Comparison of ENCODE assay signal across 8 cellular contexts in genomic region chr1:48093696-48094518, GRCh38.
DNase-seq lines count a peak whose midpoint lies in the region; ATAC-seq, FAIRE-seq and TF ChIP-seq lines count a peak whose summit lies in the region.

No MANE protein-coding gene starts in this region.

- ATAC-seq in GM19324 (IDR thresholded peaks at IDR 0.05; ENCODE audit: low FRiP score, unreplicated experiment) (peak; percentile 93), HG03442 (IDR thresholded peaks at IDR 0.05; ENCODE audit: unreplicated experiment) (peak; percentile 97)
- ATAC-seq in naive thymus-derived CD8-positive, alpha-beta T cell = peak; percentile 87 to 91

- H3K4ac ChIP-seq in H1 (replicated peaks; ENCODE audit: insufficient read length, low read depth, low read length) = no peak overlapping the region

- FAIRE-seq in H1 (lab: Jason Lieb, UNC) = peak; percentile 79

- WGBS in H1 (ENCODE audit: extremely low coverage in 1 of 2, insufficient coverage in 1 of 2, insufficient read length in 1 of 2, insufficient replicate concordance in 2 of 2, low coverage in 1 of 2, low lambda C conversion rate in 2 of 2, missing lambda C conversion rate in 1 of 2), 2 experiments = 55% methylated on average over 24 of the region's 24 CpGs; no CpG with 5 or more reads in 1 of the 2 experiments

- H3K27me3 Mint-ChIP-seq in activated CD4-positive, alpha-beta memory T cell treated with anti-CD3 and anti-CD28 coated beads for 36 hours = peaks cover 44% of the 10 kb centered on the region
- peaks cover 31 to 84% (median 52%) of the 10 kb centered on the region in 5 donors for H3K27me3 Mint-ChIP-seq in naive thymus-derived CD8-positive, alpha-beta T cell
- peaks cover 69% of the 10 kb centered on the region for H3K27me3 Mint-ChIP-seq in stimulated activated naive CD8-positive, alpha-beta T cell treated with anti-CD3 and anti-CD28 coated beads, Interleukin-15, Interleukin-2, amounts not matched to agents 100 ng/mL and 50 ng/mL, for 24 hours

- peak overlapping the region in 1 of 4 experiments; percentile 42; a peak in 1 of 8 replicates for H3K4me3 ChIP-seq in H1 (ENCODE audit: extremely low read depth in 1 of 4, insufficient read depth in 2 of 4, low read depth in 3 of 4, low read length in 4 of 4)

- intact Hi-C loops in activated CD4-positive, alpha-beta memory T cell treated with anti-CD3 and anti-CD28 coated beads for 36 hours (cut with micrococcal nuclease) = loop anchor here (1.0 to 5.0 kb wide), 3 partner anchors 108 to 403 kb away; no protein-coding TSS in a partner anchor

- peak overlapping the region; percentile 96; the same call in 1 of the 2 replicates for H2AFZ ChIP-seq in H1 (ENCODE audit: low read length)

- H3K56ac ChIP-seq in H1 (replicated peaks; ENCODE audit: insufficient read length, low read depth, low read length) = no peak overlapping the region

- CTCF ChIA-PET in activated CD4-positive, alpha-beta memory T cell treated with anti-CD3 and anti-CD28 coated beads for 36 hours (lab: Charles Lee) = interaction anchor here (0.7 to 1.8 kb wide), 11 partner anchors 11 to 145 kb away, joined by 3 to 24 read pairs (median 4); partner anchors contain the start of gene TRABD2B
- CTCF ChIA-PET in H1 (lab: Charles Lee; ENCODE audit: partially characterized antibody) = interaction anchor here (0.6 to 3.3 kb wide), 42 partner anchors 9 to 1778 kb away, joined by 3 to 23 read pairs (median 4); partner anchors contain the start of gene TRABD2B

- no peak overlapping the region for H2BK15ac ChIP-seq in H1 (ENCODE audit: low read length)

- no peaks in the 10 kb centered on the region for H3K9me3 Mint-ChIP-seq in activated CD4-positive, alpha-beta memory T cell treated with anti-CD3 and anti-CD28 coated beads for 36 hours
- peaks cover 0 to 4% (median 0%) of the 10 kb centered on the region in 9 donors for H3K9me3 Mint-ChIP-seq in naive thymus-derived CD8-positive, alpha-beta T cell
- H3K9me3 Mint-ChIP-seq in stimulated activated naive CD8-positive, alpha-beta T cell treated with anti-CD3 and anti-CD28 coated beads, Interleukin-15, Interleukin-2, amounts not matched to agents 100 ng/mL and 50 ng/mL, for 24 hours = no peaks in the 10 kb centered on the region

- H3K9me3 ChIP-seq in H1 (ENCODE audit: insufficient read depth in 2 of 2, low read depth in 1 of 2, low read length in 1 of 2) = peaks cover 0 to 2% of the 10 kb centered on the region in 2 experiments; a peak in 1 of 4 replicates

- TF ChIP-seq EP300 in H1 (IDR thresholded peaks at IDR 0.05; ENCODE audit: borderline replicate concordance in 1 of 2, low read depth in 2 of 2, low read length in 2 of 2) = no peak

- no peaks in the 10 kb centered on the region for H4K20me1 ChIP-seq in H1 (replicated peaks in 1 of 2; ENCODE audit: control insufficient read depth in 1 of 2, insufficient read depth in 2 of 2, low read length in 2 of 2)

- H2BK20ac ChIP-seq in H1 (ENCODE audit: low read length) = no peak overlapping the region

- no peak overlapping the region for H3K27ac Mint-ChIP-seq in activated CD4-positive, alpha-beta memory T cell treated with anti-CD3 and anti-CD28 coated beads for 36 hours
- peak overlapping the region in 1 of 10 donors; percentile 49 for H3K27ac Mint-ChIP-seq in naive thymus-derived CD8-positive, alpha-beta T cell
- no peak overlapping the region for H3K27ac Mint-ChIP-seq in stimulated activated naive CD8-positive, alpha-beta T cell treated with anti-CD3 and anti-CD28 coated beads, Interleukin-15, Interleukin-2, amounts not matched to agents 100 ng/mL and 50 ng/mL, for 24 hours

- H3K27me3 ChIP-seq in H1 (replicated peaks in 1 of 4; ENCODE audit: control insufficient read depth in 3 of 4, extremely low read depth in 1 of 4, insufficient read depth in 3 of 4, low read length in 3 of 4) = peaks cover 0 to 4% (median 1%) of the 10 kb centered on the region in 4 experiments; a peak in 1 of 7 replicates

- no peaks in the 10 kb centered on the region for H3K4me1 ChIP-seq in H1 (replicated peaks in 1 of 4; ENCODE audit: control insufficient read depth in 3 of 4, insufficient read depth in 4 of 4, low read length in 3 of 4)

- peak; percentile 93 to 97 (median 97) for TF ChIP-seq CTCF in H1 (IDR thresholded peaks at IDR 0.05; ENCODE audit: control extremely low read depth in 1 of 3, insufficient read depth in 1 of 3, low read depth in 1 of 3, low read length in 3 of 3)

- TF ChIP-seq RAD21 in H1 (IDR thresholded peaks at IDR 0.05 in 1 of 2, conservative IDR thresholded peaks at IDR 0.05 in 1 of 2; ENCODE audit: low read depth in 2 of 2, low read length in 2 of 2) = peak; percentile 83 to 89

- no peak overlapping the region; the same call in 1 of the 2 replicates for H4K8ac ChIP-seq in H1 (ENCODE audit: extremely low read depth, insufficient read depth, low read length)

- H3K4me3 Mint-ChIP-seq in activated CD4-positive, alpha-beta memory T cell treated with anti-CD3 and anti-CD28 coated beads for 36 hours = peak overlapping the region; percentile 40
- H3K4me3 Mint-ChIP-seq in naive thymus-derived CD8-positive, alpha-beta T cell = peak overlapping the region; percentile 48 to 87 (median 73)
- peak overlapping the region; percentile 6 for H3K4me3 Mint-ChIP-seq in stimulated activated naive CD8-positive, alpha-beta T cell treated with anti-CD3 and anti-CD28 coated beads, Interleukin-15, Interleukin-2, amounts not matched to agents 100 ng/mL and 50 ng/mL, for 24 hours

- H2BK12ac ChIP-seq in H1 (ENCODE audit: low read depth, low read length) = no peak overlapping the region

- no peak overlapping the region for H3K18ac ChIP-seq in H1 (ENCODE audit: extremely low read depth, low read length)

- H3K79me1 ChIP-seq in H1 (ENCODE audit: low read depth, low read length) = no peaks in the 10 kb centered on the region

- H3K36me3 ChIP-seq in H1 (ENCODE audit: control insufficient read depth in 2 of 4, insufficient read depth in 4 of 4, low read length in 3 of 4) = no peaks in the 10 kb centered on the region

- H3K9ac ChIP-seq in H1 (replicated peaks in 1 of 4; ENCODE audit: extremely low read depth in 1 of 4, low read depth in 3 of 4, low read length in 3 of 4) = no peak overlapping the region

- POLR2A ChIA-PET in activated CD4-positive, alpha-beta memory T cell treated with anti-CD3 and anti-CD28 coated beads for 36 hours (lab: Charles Lee) = no interaction called here
- POLR2A ChIA-PET in H1 (lab: Charles Lee; ENCODE audit: partially characterized antibody) = interaction anchor here (1.9 kb wide), 1 partner anchor 97 kb away, joined by 4 read pairs; the partner anchor contains the start of gene TRABD2B
- POLR2A ChIA-PET in naive thymus-derived CD8-positive, alpha-beta T cell (lab: Charles Lee) = no interaction called here

- H3K14ac ChIP-seq in H1 (ENCODE audit: insufficient read length) = no peak overlapping the region

- DNase-seq in CD1c-positive myeloid dendritic cell (ENCODE audit: extremely low spot score) = peak; percentile 53
- DNase-seq in NCI-H510A treated with DMSO at 0.1 percent for 48 hours (lab: John Stamatoyannopoulos, UW) = peak; percentile 91
- DNase-seq in activated CD4-positive, alpha-beta memory T cell treated with anti-CD3 and anti-CD28 coated beads for 36 hours = peak; percentile 82
- DNase-seq in H1 (ENCODE audit: low read depth in 1 of 2, low spot score in 2 of 2) = peak; percentile 43 to 95
- DNase-seq in naive thymus-derived CD8-positive, alpha-beta T cell = peak; percentile 54 to 88 (median 70)

- H3K4me2 ChIP-seq in H1 (ENCODE audit: insufficient read depth in 1 of 2, low read depth in 2 of 2, low read length in 2 of 2) = peak overlapping the region in 1 of 2 experiments; percentile 50; a peak in 2 of 4 replicates

- H3K79me2 ChIP-seq in H1 (ENCODE audit: control insufficient read depth in 1 of 2, insufficient read depth in 2 of 2, low read length in 2 of 2) = no peaks in the 10 kb centered on the region

- H2BK120ac ChIP-seq in H1 (replicated peaks; ENCODE audit: low read depth, low read length) = no peak overlapping the region

- no peak overlapping the region for H2AK5ac ChIP-seq in H1 (ENCODE audit: low read depth, low read length)

- H4K5ac ChIP-seq in H1 (ENCODE audit: insufficient read length, low read depth, low read length) = no peak overlapping the region

- H3K23ac ChIP-seq in H1 (ENCODE audit: insufficient read length) = no peak overlapping the region

- H2BK5ac ChIP-seq in H1 (ENCODE audit: low read depth, low read length) = no peak overlapping the region

- no peak for TF ChIP-seq POLR2A in H1 (IDR thresholded peaks at IDR 0.05; ENCODE audit: control extremely low read depth in 1 of 2, low read depth in 2 of 2, low read length in 2 of 2)

- H3K23me2 ChIP-seq in H1 (ENCODE audit: low read depth, low read length) = no peaks in the 10 kb centered on the region

- H3K36me3 Mint-ChIP-seq in activated CD4-positive, alpha-beta memory T cell treated with anti-CD3 and anti-CD28 coated beads for 36 hours = no peaks in the 10 kb centered on the region
- no peaks in the 10 kb centered on the region for H3K36me3 Mint-ChIP-seq in naive thymus-derived CD8-positive, alpha-beta T cell
- no peaks in the 10 kb centered on the region for H3K36me3 Mint-ChIP-seq in stimulated activated naive CD8-positive, alpha-beta T cell treated with anti-CD3 and anti-CD28 coated beads, Interleukin-15, Interleukin-2, amounts not matched to agents 100 ng/mL and 50 ng/mL, for 24 hours (ENCODE audit: low read depth)

- H3K4me1 Mint-ChIP-seq in activated CD4-positive, alpha-beta memory T cell treated with anti-CD3 and anti-CD28 coated beads for 36 hours (ENCODE audit: low read depth) = peaks cover 7% of the 10 kb centered on the region
- peaks cover 2 to 10% (median 5%) of the 10 kb centered on the region in 4 donors for H3K4me1 Mint-ChIP-seq in naive thymus-derived CD8-positive, alpha-beta T cell
- no peaks in the 10 kb centered on the region for H3K4me1 Mint-ChIP-seq in stimulated activated naive CD8-positive, alpha-beta T cell treated with anti-CD3 and anti-CD28 coated beads, Interleukin-15, Interleukin-2, amounts not matched to agents 100 ng/mL and 50 ng/mL, for 24 hours (ENCODE audit: low read depth)

- H3K27ac ChIP-seq in H1 (ENCODE audit: low read depth, low read length) = no peak overlapping the region

- H4K91ac ChIP-seq in H1 (replicated peaks; ENCODE audit: insufficient read length, low read length) = no peak overlapping the region

TF ChIP-seq in H1, 55 proteins besides CTCF, POLR2A, EP300 and RAD21 (continues in another document):
- TF ChIP-seq EGR1 (IDR thresholded peaks at IDR 0.05; ENCODE audit: borderline replicate concordance, low read depth, low read length) (no peak), HDAC6 (IDR thresholded peaks at IDR 0.05; ENCODE audit: low read depth, low read length) (no peak), SP4 (IDR thresholded peaks at IDR 0.05; ENCODE audit: low read length) (no peak), TCF12 (IDR thresholded peaks at IDR 0.05; ENCODE audit: low read depth, low read length) (peak; percentile 94), CHD2 (IDR thresholded peaks at IDR 0.05; ENCODE audit: low read length) (no peak), SIN3A (conservative IDR thresholded peaks at IDR 0.05 in 1 of 2, IDR thresholded peaks at IDR 0.05 in 1 of 2; ENCODE audit: low read depth in 1 of 2, low read length in 2 of 2) (peak; percentile 59 to 79; a peak in 1 of 4 replicates), PHF8 (conservative IDR thresholded peaks at IDR 0.05; ENCODE audit: low read depth, low read length) (no peak), BRCA1 (IDR thresholded peaks at IDR 0.05; ENCODE audit: low read depth, low read length) (no peak), JUN (IDR thresholded peaks at IDR 0.05; ENCODE audit: low read depth, low read length) (no peak)

Comparison
In these comparisons a context has a peak if more than half of its experiments do, and no peak if none do; other contexts are left out.
1. H3K4me3 Mint-ChIP-seq: peak in every context shown above with its lines; median percentile 73 in naive thymus-derived CD8-positive, alpha-beta T cell; 40 in activated CD4-positive, alpha-beta memory T cell treated with anti-CD3 and anti-CD28 coated beads for 36 hours; 6 in stimulated activated naive CD8-positive, alpha-beta T cell treated with anti-CD3 and anti-CD28 coated beads, Interleukin-15, Interleukin-2, amounts not matched to agents 100 ng/mL and 50 ng/mL, for 24 hours.